Comparison of ENCODE assay signal across 9 cellular contexts in genomic region chr14:94180655-94181271, GRCh38. TPM values are rescaled to one million over a fixed set of nuclear protein-coding genes. Genes with fewer than 3 reads are reported as not detected.
DNase-seq lines count a peak whose midpoint lies in the region; ATAC-seq, FAIRE-seq and TF ChIP-seq lines count a peak whose summit lies in the region.
"Had no signal": no experiment of that assay in that cellular context is flagged by ENCODE, and none has a peak within 500 bp of the region (broad histone marks: within the 10 kb centered on the region; RNA-seq: fewer than 3 reads in every experiment).

No MANE protein-coding gene starts in this region.

- peaks cover 0 to under 1% (median under 1%) of the 10 kb centered on the region in 4 donors for H3K4me1 ChIP-seq in sigmoid colon

- peak overlapping the region; percentile 78 for H3K27ac Mint-ChIP-seq in activated T-helper 17 cell treated with anti-CD3 and anti-CD28 coated beads, Interleukin-2, amount 50 U/mL, for 72 hours

- WGBS in sigmoid colon, 2 donors, result 4 to 12% methylated on average over 4 of the region's 4 CpGs

- peak; percentile 61 for ATAC-seq in HG02610 (IDR thresholded peaks at IDR 0.05; ENCODE audit: unreplicated experiment)
- ATAC-seq in activated T-helper 17 cell treated with anti-CD3 and anti-CD28 coated beads, Interleukin-2, amount 50 U/mL, for 72 hours (replicated peaks), result peak; percentile 63

- H3K4me3 ChIP-seq in sigmoid colon, result no peak overlapping the region

- intact Hi-C loops in sigmoid colon (cut with DNase I), result loop anchor here (2.0 kb wide), 1 partner anchor 44 kb away; no protein-coding TSS in a partner anchor

- DNase-seq in ELR (ENCODE audit: low read depth) (peak; percentile 82), NCI-H2171 (lab: John Stamatoyannopoulos, UW) (peak; percentile 70), glomerular endothelial cell (ENCODE audit: extremely low read depth, low read depth, low spot score) (peak; percentile 12), sigmoid colon (no peak), 8988T (no peak)

- peak; percentile 7 to 48 (median 30) for TF ChIP-seq CTCF in sigmoid colon (IDR thresholded peaks at IDR 0.05)

- peak; percentile 94 for FAIRE-seq in A204.1 (lab: Jason Lieb, UNC)

- no peaks in the 10 kb centered on the region for H3K27me3 Mint-ChIP-seq in activated T-helper 17 cell treated with anti-CD3 and anti-CD28 coated beads, Interleukin-2, amount 50 U/mL, for 72 hours

- peak overlapping the region; percentile 77 for H3K4me3 Mint-ChIP-seq in activated T-helper 17 cell treated with anti-CD3 and anti-CD28 coated beads, Interleukin-2, amount 50 U/mL, for 72 hours

- peaks cover 59% of the 10 kb centered on the region for H3K36me3 Mint-ChIP-seq in activated T-helper 17 cell treated with anti-CD3 and anti-CD28 coated beads, Interleukin-2, amount 50 U/mL, for 72 hours (ENCODE audit: low read depth)

- peaks cover 2 to 44% (median 23%) of the 10 kb centered on the region in 3 donors for H3K27me3 ChIP-seq in sigmoid colon

- TF ChIP-seq EP300 in sigmoid colon (IDR thresholded peaks at IDR 0.05), result no peak

- H3K9me3 ChIP-seq in sigmoid colon, result no peaks in the 10 kb centered on the region

- no peak for TF ChIP-seq POLR2A in sigmoid colon (IDR thresholded peaks at IDR 0.05)

- no peaks in the 10 kb centered on the region for H3K36me3 ChIP-seq in sigmoid colon

- H3K27ac ChIP-seq in sigmoid colon, result no peak overlapping the region

- H3K9me3 Mint-ChIP-seq in activated T-helper 17 cell treated with anti-CD3 and anti-CD28 coated beads, Interleukin-2, amount 50 U/mL, for 72 hours, result no peaks in the 10 kb centered on the region

- peaks cover 19% of the 10 kb centered on the region for H3K4me1 Mint-ChIP-seq in activated T-helper 17 cell treated with anti-CD3 and anti-CD28 coated beads, Interleukin-2, amount 50 U/mL, for 72 hours

RNA-seq across cellular contexts. Expression of gene PPP4R4, which starts 6.6 kb away (rescaled TPM):
- 10 to 100 TPM in 1 of 2 donors, 1 to 10 TPM in 1; 1.8 to 68.2 TPM for total RNA-seq in activated T-helper 17 cell treated with anti-CD3 and anti-CD28 coated beads, Interleukin-2, amount 50 U/mL, for 72 hours
- 0.06 and 0.58 TPM in 2 replicates for total RNA-seq in glomerular endothelial cell
- 1 to 10 TPM in 1 of 4 donors, under 1 TPM in 3; 0.27 to 3.0 (median 0.69) TPM for total RNA-seq in sigmoid colon
- polyA plus RNA-seq in sigmoid colon, result under 1 TPM in 2 of 3 donors, not detected in 1; 0.07 to 0.60 TPM
- total RNA-seq: pulmonary artery endothelial cell had no signal

RNA-seq across cellular contexts. Expression of gene IFI27L2, which starts 51.4 kb away (rescaled TPM):
- 10 to 100 TPM; 58.5 to 58.8 TPM for total RNA-seq in activated T-helper 17 cell treated with anti-CD3 and anti-CD28 coated beads, Interleukin-2, amount 50 U/mL, for 72 hours
- total RNA-seq in glomerular endothelial cell, result 27.8 and 33.6 TPM in 2 replicates
- total RNA-seq in sigmoid colon, result 100 to 1,000 TPM in 2 of 4 donors, 10 to 100 TPM in 2; 47.9 to 145 (median 91.7) TPM
- 100 to 1,000 TPM in 1 of 3 donors, 10 to 100 TPM in 2; 63.1 to 126 (median 84.7) TPM for polyA plus RNA-seq in sigmoid colon

Comparison
In these comparisons a context has a peak if more than half of its experiments do, and no peak if none do; other contexts are left out.
1. DNase-seq: peak in ELR (single experiment), NCI-H2171 (single experiment) and glomerular endothelial cell (single experiment); none in sigmoid colon (single experiment) and 8988T (single experiment).